ENCODE assay signal across 1 cellular context in the genomic region with DNA sequence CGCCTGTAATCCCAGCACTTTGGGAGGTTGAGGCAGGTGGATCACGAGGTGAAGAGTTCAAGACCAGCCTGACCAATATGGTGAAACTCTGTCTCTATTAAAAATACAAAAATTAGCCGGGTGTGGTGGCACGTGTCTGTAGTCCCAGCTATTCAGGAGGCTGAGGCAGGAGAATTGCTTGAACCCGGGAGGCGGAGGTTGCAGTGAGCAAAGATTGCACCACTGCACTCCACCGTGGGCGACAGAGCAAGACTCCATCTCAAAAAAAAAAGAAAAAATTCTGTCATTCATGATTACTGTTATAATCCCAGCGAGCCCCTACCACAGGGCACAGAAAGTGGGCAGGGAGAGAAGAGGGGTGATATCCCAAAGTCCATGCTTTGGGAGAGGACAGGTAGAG.
A peak's percentile ranks its signal among the peaks of the same experiment; 100 is the strongest.
TF ChIP-seq lines count a peak whose summit lies in the region.

No MANE protein-coding gene starts in this region.

TF ChIP-seq in HepG2, 621 proteins besides CTCF, POLR2A, EP300 and RAD21:
- TF ChIP-seq, protein P1, sequence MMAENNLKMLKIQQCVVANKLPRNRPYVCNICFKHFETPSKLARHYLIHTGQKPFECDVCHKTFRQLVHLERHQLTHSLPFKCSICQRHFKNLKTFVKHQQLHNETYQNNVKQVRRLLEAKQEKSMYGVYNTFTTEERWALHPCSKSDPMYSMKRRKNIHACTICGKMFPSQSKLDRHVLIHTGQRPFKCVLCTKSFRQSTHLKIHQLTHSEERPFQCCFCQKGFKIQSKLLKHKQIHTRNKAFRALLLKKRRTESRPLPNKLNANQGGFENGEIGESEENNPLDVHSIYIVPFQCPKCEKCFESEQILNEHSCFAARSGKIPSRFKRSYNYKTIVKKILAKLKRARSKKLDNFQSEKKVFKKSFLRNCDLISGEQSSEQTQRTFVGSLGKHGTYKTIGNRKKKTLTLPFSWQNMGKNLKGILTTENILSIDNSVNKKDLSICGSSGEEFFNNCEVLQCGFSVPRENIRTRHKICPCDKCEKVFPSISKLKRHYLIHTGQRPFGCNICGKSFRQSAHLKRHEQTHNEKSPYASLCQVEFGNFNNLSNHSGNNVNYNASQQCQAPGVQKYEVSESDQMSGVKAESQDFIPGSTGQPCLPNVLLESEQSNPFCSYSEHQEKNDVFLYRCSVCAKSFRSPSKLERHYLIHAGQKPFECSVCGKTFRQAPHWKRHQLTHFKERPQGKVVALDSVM (CRISPR knock-in tag; IDR thresholded peaks at IDR 0.05) = peak; percentile 41; the same call in 1 of the 2 replicates
